18 cellular contexts compared by ENCODE assay signal in the genomic region with DNA sequence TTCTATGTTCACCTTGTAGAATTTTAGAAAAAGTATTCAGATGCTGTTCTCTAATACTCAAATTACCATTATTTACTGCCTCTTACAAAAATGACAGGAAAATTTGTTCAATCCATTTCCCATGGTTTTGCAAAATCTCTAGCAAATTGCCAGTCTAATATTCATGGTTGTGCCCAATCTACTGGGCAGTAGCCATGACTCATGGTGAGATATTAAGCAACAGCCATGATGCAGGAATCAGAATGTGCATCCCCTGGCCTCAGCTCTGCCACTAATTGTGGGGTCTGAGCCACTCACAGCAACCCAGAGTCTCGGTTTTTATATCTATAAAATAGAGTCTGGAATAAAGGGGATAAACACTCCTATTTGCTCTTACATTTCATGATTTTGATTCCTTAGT.
"Had no signal": no experiment of that assay in that cellular context is flagged by ENCODE, and none has a peak within 500 bp of the region (broad histone marks: within the 10 kb centered on the region; RNA-seq: fewer than 3 reads in every experiment).

No MANE protein-coding gene starts in this region.

- H3K36me3 ChIP-seq: ascending aorta, thyroid gland had no signal

- H3K27ac ChIP-seq: ascending aorta, thyroid gland had no signal

- H3K27me3 ChIP-seq: ascending aorta, thyroid gland had no signal

- ATAC-seq: activated naive CD8-positive, alpha-beta T cell treated with anti-CD3 and anti-CD28 coated beads, Interleukin-2, amount 50 U/mL, for 24 hours; activated T-helper 17 cell treated with anti-CD3 and anti-CD28 coated beads, Interleukin-2, amount 50 U/mL, for 72 hours; left ventricle myocardium superior; natural killer cell; stimulated activated memory B cell treated with anti-CD40 and anti-IgM and Interleukin-4, amounts not matched to agents 10 μg/mL and 1 μg/mL and 100 μg/mL, for 72 hours had no signal

- H3K9me3 ChIP-seq: ascending aorta, thyroid gland had no signal

- DNase-seq: activated CD4-positive, alpha-beta T cell treated with anti-CD3 and anti-CD28 coated beads for 1 hour; activated CD4-positive, alpha-beta T cell treated with anti-CD3 and anti-CD28 coated beads, Interleukin-2, amount 50 U/mL, for 4 hours; activated naive CD4-positive, alpha-beta T cell treated with anti-CD3 and anti-CD28 coated beads for 36 hours; activated naive CD8-positive, alpha-beta T cell treated with anti-CD3 and anti-CD28 coated beads, Interleukin-2, amount 50 U/mL, for 24 hours; dermis blood vessel endothelial cell; endodermal cell; erythroblast; hypothalamus; left ventricle myocardium superior; mesendoderm; natural killer cell; retina; stimulated activated CD4-positive, alpha-beta T cell treated with anti-CD3 and anti-CD28 coated beads, Interleukin-2, amount 100 ng/mL, for 48 hours; T1000; thyroid gland had no signal

- H3K4me3 ChIP-seq: ascending aorta, thyroid gland had no signal
